Comparison of ENCODE assay signal across 8 cellular contexts in the genomic region with DNA sequence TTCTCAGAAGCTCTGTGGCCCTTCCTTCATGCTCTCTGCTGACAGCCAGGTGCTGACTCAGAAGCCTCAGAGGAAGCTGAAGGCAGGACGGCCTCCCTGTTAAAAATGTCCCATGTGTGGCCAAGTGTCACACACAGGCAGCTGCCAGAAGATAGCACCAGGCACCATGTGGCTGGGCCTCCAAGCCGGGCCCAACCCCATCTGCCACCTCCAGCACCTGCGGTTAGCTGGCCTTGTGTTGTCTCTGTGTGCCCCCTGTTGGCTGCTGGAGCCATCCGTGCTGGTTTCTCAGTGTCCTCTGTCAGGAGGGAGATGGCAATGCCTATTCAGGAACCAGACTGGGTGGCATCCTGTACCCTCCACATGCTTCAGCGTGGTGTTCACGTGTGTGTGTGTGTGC.
DNase-seq lines count a peak whose midpoint lies in the region; ATAC-seq, FAIRE-seq and TF ChIP-seq lines count a peak whose summit lies in the region.

No MANE protein-coding gene starts in this region.

- H3K27me3 Mint-ChIP-seq in mesothelial cell of epicardium (ENCODE audit: low read depth), result no peaks in the 10 kb centered on the region

- H3K36me3 Mint-ChIP-seq in mesothelial cell of epicardium, result no peaks in the 10 kb centered on the region

- H3K36me3 ChIP-seq in GM23248 (ENCODE audit: low read depth) (no peaks in the 10 kb centered on the region), H1 (ENCODE audit: control insufficient read depth in 2 of 4, insufficient read depth in 4 of 4, low read length in 3 of 4) (no peaks in the 10 kb centered on the region), small intestine (ENCODE audit: control insufficient read depth in 2 of 2, insufficient read depth in 2 of 2, low read length in 2 of 2) (no peaks in the 10 kb centered on the region)

- H3K79me2 ChIP-seq in GM23248 (ENCODE audit: insufficient read depth), result no peaks in the 10 kb centered on the region
- H3K79me2 ChIP-seq in H1 (ENCODE audit: control insufficient read depth in 1 of 2, insufficient read depth in 2 of 2, low read length in 2 of 2), result no peaks in the 10 kb centered on the region

- no peak overlapping the region for H3K14ac ChIP-seq in H1 (ENCODE audit: insufficient read length)

- no peak overlapping the region for H4K91ac ChIP-seq in H1 (replicated peaks; ENCODE audit: insufficient read length, low read length)

- no peak for TF ChIP-seq POLR2A in H1 (IDR thresholded peaks at IDR 0.05; ENCODE audit: control extremely low read depth in 1 of 2, low read depth in 2 of 2, low read length in 2 of 2)

- no peak overlapping the region for H3K23ac ChIP-seq in H1 (ENCODE audit: insufficient read length)

- H3K4me2 ChIP-seq in GM23248 (ENCODE audit: unreplicated experiment) (no peak overlapping the region), H1 (ENCODE audit: insufficient read depth in 1 of 2, low read depth in 2 of 2, low read length in 2 of 2) (no peak overlapping the region)

- no peak overlapping the region for H3K4me3 Mint-ChIP-seq in mesothelial cell of epicardium

- H3K4me1 ChIP-seq in GM23248 (ENCODE audit: insufficient read depth) (no peaks in the 10 kb centered on the region), H1 (replicated peaks in 1 of 4; ENCODE audit: control insufficient read depth in 3 of 4, insufficient read depth in 4 of 4, low read length in 3 of 4) (peaks cover 0 to 7% (median under 1%) of the 10 kb centered on the region in 4 experiments; a peak in 3 of 7 replicates), small intestine (ENCODE audit: control insufficient read depth in 2 of 2, insufficient read depth in 1 of 2, low read depth in 1 of 2, low read length in 1 of 2) (no peaks in the 10 kb centered on the region)

- peak; percentile 82 to 86 for TF ChIP-seq RAD21 in H1 (IDR thresholded peaks at IDR 0.05 in 1 of 2, conservative IDR thresholded peaks at IDR 0.05 in 1 of 2; ENCODE audit: low read depth in 2 of 2, low read length in 2 of 2)

- no peak overlapping the region for H3K27ac Mint-ChIP-seq in mesothelial cell of epicardium

- peak; percentile 76 to 80 (median 78) for TF ChIP-seq CTCF in H1 (IDR thresholded peaks at IDR 0.05; ENCODE audit: control extremely low read depth in 1 of 3, insufficient read depth in 1 of 3, low read depth in 1 of 3, low read length in 3 of 3)
- no peak for TF ChIP-seq CTCF in mesothelial cell of epicardium (IDR thresholded peaks at IDR 0.05; ENCODE audit: unreplicated experiment)

- H3K4me3 ChIP-seq in GM23248, result no peak overlapping the region
- no peak overlapping the region for H3K4me3 ChIP-seq in H1 (ENCODE audit: extremely low read depth in 1 of 4, insufficient read depth in 2 of 4, low read depth in 3 of 4, low read length in 4 of 4)
- no peak overlapping the region for H3K4me3 ChIP-seq in small intestine (ENCODE audit: low read depth in 1 of 2, low read length in 2 of 2)

- no peaks in the 10 kb centered on the region for H3K27me3 ChIP-seq in GM23248 (replicated peaks; ENCODE audit: insufficient read depth)
- no peaks in the 10 kb centered on the region for H3K27me3 ChIP-seq in H1 (replicated peaks in 1 of 4; ENCODE audit: control insufficient read depth in 3 of 4, extremely low read depth in 1 of 4, insufficient read depth in 3 of 4, low read length in 3 of 4)
- no peaks in the 10 kb centered on the region for H3K27me3 ChIP-seq in small intestine (ENCODE audit: control insufficient read depth in 2 of 2, insufficient read depth in 2 of 2, low read length in 2 of 2)

- POLR2A ChIA-PET in H1 (lab: Charles Lee; ENCODE audit: partially characterized antibody), result interaction anchor here (0.7 to 1.3 kb wide), 4 partner anchors 9 to 139 kb away, joined by 3 read pairs; no protein-coding TSS in a partner anchor

- H3K9ac ChIP-seq in GM23248 (no peak overlapping the region), H1 (replicated peaks in 1 of 4; ENCODE audit: extremely low read depth in 1 of 4, low read depth in 3 of 4, low read length in 3 of 4) (no peak overlapping the region)

- H3K9me3 ChIP-seq in GM23248 (ENCODE audit: low read depth) (no peaks in the 10 kb centered on the region), H1 (ENCODE audit: insufficient read depth in 2 of 2, low read depth in 1 of 2, low read length in 1 of 2) (no peaks in the 10 kb centered on the region), small intestine (ENCODE audit: control insufficient read depth, low read depth) (no peaks in the 10 kb centered on the region)

- no peak overlapping the region; the same call in 1 of the 2 replicates for H2BK12ac ChIP-seq in H1 (ENCODE audit: low read depth, low read length)

- DNase-seq in Daoy (ENCODE audit: low read depth), result peak; percentile 38
- peak; percentile 24 for DNase-seq in GM23248
- peak; percentile 91 to 96 for DNase-seq in NCI-H524 (lab: John Stamatoyannopoulos, UW)
- peak in 1 of 2 experiments; percentile 76 for DNase-seq in H1 (ENCODE audit: low read depth in 1 of 2, low spot score in 2 of 2)
- DNase-seq in small intestine, result peak; percentile 45
- DNase-seq in mesothelial cell of epicardium (ENCODE audit: low spot score in 2 of 2, unreplicated experiment in 2 of 2), result no peak
- DNase-seq in stimulated activated naive CD4-positive, alpha-beta T cell (lab: John Stamatoyannopoulos, UW), result no peak

- H2AFZ ChIP-seq in GM23248 (no peak overlapping the region), H1 (ENCODE audit: low read length) (no peak overlapping the region)

- H3K4me1 Mint-ChIP-seq in mesothelial cell of epicardium, result no peaks in the 10 kb centered on the region

- CTCF ChIA-PET in H1 (lab: Charles Lee; ENCODE audit: partially characterized antibody), result interaction anchor here (0.6 to 21.1 kb wide), 31 partner anchors 10 to 1264 kb away, joined by 3 to 385 read pairs (median 4); no protein-coding TSS in a partner anchor

- peak overlapping the region; percentile 49; the same call in 1 of the 2 replicates for H2BK5ac ChIP-seq in H1 (ENCODE audit: low read depth, low read length)

- no peak overlapping the region for H3K56ac ChIP-seq in H1 (replicated peaks; ENCODE audit: insufficient read length, low read depth, low read length)

- no peak overlapping the region for H2BK15ac ChIP-seq in H1 (ENCODE audit: low read length)

- H3K9me3 Mint-ChIP-seq in mesothelial cell of epicardium, result no peaks in the 10 kb centered on the region

- 58 to 64% methylated on average over 5 to 6 of the region's 6 CpGs for WGBS in GM23248 (ENCODE audit: low coverage in 1 of 2, low lambda C conversion rate in 2 of 2, missing lambda C conversion rate in 2 of 2), 2 experiments
- 52% methylated on average over 6 of the region's 6 CpGs; no CpG with 5 or more reads in 1 of the 2 experiments for WGBS in H1 (ENCODE audit: extremely low coverage in 1 of 2, insufficient coverage in 1 of 2, insufficient read length in 1 of 2, insufficient replicate concordance in 2 of 2, low coverage in 1 of 2, low lambda C conversion rate in 2 of 2, missing lambda C conversion rate in 1 of 2), 2 experiments
- 28 to 45% (median 43%) methylated on average over 6 of the region's 6 CpGs for WGBS in small intestine, 3 donors

- no peak overlapping the region for H3K4ac ChIP-seq in H1 (replicated peaks; ENCODE audit: insufficient read length, low read depth, low read length)

- no peak for ATAC-seq in GM18520 (IDR thresholded peaks at IDR 0.05; ENCODE audit: unreplicated experiment)

- H3K18ac ChIP-seq in H1 (ENCODE audit: extremely low read depth, low read length), result no peak overlapping the region

- no peaks in the 10 kb centered on the region for H3K23me2 ChIP-seq in H1 (ENCODE audit: low read depth, low read length)

- no peaks in the 10 kb centered on the region for H3F3A ChIP-seq in GM23248 (ENCODE audit: insufficient read depth)

- no peaks in the 10 kb centered on the region for H4K20me1 ChIP-seq in GM23248 (ENCODE audit: insufficient read depth)
- H4K20me1 ChIP-seq in H1 (replicated peaks in 1 of 2; ENCODE audit: control insufficient read depth in 1 of 2, insufficient read depth in 2 of 2, low read length in 2 of 2), result peaks cover 0 to 1% of the 10 kb centered on the region in 2 experiments

- no peak overlapping the region for H2AK5ac ChIP-seq in H1 (ENCODE audit: low read depth, low read length)

- TF ChIP-seq EP300 in H1 (IDR thresholded peaks at IDR 0.05; ENCODE audit: borderline replicate concordance in 1 of 2, low read depth in 2 of 2, low read length in 2 of 2), result no peak

- no peaks in the 10 kb centered on the region for H3K79me1 ChIP-seq in H1 (ENCODE audit: low read depth, low read length)

- in situ Hi-C loops in GM23248 (cut with MboI), result loop anchor here (5.0 kb wide), 1 partner anchor 137 kb away; no protein-coding TSS in a partner anchor

- H3K9me2 ChIP-seq in GM23248 (ENCODE audit: insufficient read depth), result no peaks in the 10 kb centered on the region

- H4K5ac ChIP-seq in H1 (ENCODE audit: insufficient read length, low read depth, low read length), result no peak overlapping the region

- no peak overlapping the region for H3K27ac ChIP-seq in GM23248
- no peak overlapping the region for H3K27ac ChIP-seq in H1 (ENCODE audit: low read depth, low read length)
- H3K27ac ChIP-seq in small intestine (ENCODE audit: low read depth in 1 of 2, low read length in 1 of 2), result no peak overlapping the region

- H2BK120ac ChIP-seq in H1 (replicated peaks; ENCODE audit: low read depth, low read length), result no peak overlapping the region

- FAIRE-seq in H1 (lab: Jason Lieb, UNC) (peak; percentile 42), small intestine (lab: Jason Lieb, UNC) (no peak)

- H4K8ac ChIP-seq in H1 (ENCODE audit: extremely low read depth, insufficient read depth, low read length), result no peak overlapping the region

- no peak overlapping the region for H2BK20ac ChIP-seq in H1 (ENCODE audit: low read length)

TF ChIP-seq in H1, 55 proteins besides CTCF, POLR2A, EP300 and RAD21:
- TF ChIP-seq BACH1 (IDR thresholded peaks at IDR 0.05; ENCODE audit: low read length) (no peak), PHF8 (conservative IDR thresholded peaks at IDR 0.05; ENCODE audit: low read depth, low read length) (no peak), CHD1 (IDR thresholded peaks at IDR 0.05; ENCODE audit: low read depth, low read length) (no peak), RFX5 (IDR thresholded peaks at IDR 0.05; ENCODE audit: borderline replicate concordance, low read depth, low read length) (no peak), MAX (IDR thresholded peaks at IDR 0.05) (peak; percentile 64), TCF12 (IDR thresholded peaks at IDR 0.05; ENCODE audit: low read depth, low read length) (0 out of 2 replicates have a peak, but pooled peaks have one; percentile 24)
- TF ChIP-seq, protein P1, sequence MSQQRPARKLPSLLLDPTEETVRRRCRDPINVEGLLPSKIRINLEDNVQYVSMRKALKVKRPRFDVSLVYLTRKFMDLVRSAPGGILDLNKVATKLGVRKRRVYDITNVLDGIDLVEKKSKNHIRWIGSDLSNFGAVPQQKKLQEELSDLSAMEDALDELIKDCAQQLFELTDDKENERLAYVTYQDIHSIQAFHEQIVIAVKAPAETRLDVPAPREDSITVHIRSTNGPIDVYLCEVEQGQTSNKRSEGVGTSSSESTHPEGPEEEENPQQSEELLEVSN (IDR thresholded peaks at IDR 0.05), result no peak

Comparison
In these comparisons a context has a peak if more than half of its experiments do, and no peak if none do; other contexts are left out.
1. DNase-seq: peak in Daoy (single experiment), GM23248 (single experiment), NCI-H524 (2 of 2) and small intestine (single experiment); none in mesothelial cell of epicardium (0 of 2) and stimulated activated naive CD4-positive, alpha-beta T cell (0 of 6).